ENCODE assay signal across 20 cellular contexts in the genomic region with DNA sequence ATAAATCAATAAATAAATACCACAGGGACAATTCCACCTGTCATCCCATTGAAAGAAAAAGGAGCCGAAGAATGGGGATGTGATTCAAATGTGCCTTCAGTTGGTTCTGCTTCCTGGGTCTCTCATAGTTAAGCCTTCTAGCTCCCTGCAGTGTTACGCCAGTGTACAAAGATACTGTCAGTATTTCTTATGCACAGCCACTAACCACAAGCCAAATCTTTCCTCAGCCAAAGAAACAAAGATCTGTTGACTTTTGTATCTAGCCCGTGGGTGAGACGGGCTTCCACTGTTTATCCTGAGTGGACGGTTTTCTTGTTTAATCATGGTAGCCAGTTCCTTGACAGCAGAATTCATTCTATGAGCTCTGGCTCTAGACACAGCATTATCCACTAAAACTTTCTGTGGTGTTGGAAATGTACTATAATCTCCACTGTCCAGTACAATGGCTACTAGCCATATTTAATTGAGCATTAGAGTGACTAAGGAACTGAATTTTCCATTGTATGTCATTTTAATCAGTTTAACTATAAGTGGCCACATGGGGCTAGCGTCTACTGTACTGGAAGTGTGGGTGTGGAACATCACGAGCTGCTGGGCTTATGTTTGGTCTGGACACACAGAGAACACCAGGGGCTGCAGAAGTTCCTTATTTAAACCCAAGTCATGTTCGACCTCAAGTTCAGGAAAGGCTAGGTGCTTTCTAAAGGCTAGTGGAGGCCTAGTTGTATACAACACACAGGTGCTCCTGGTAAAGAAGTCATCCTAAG.
DNase-seq lines count a peak whose midpoint lies in the region; ATAC-seq and TF ChIP-seq lines count a peak whose summit lies in the region.
"Had no signal": no experiment of that assay in that cellular context is flagged by ENCODE, and none has a peak within 500 bp of the region (broad histone marks: within the 10 kb centered on the region; RNA-seq: fewer than 3 reads in every experiment).

No MANE protein-coding gene starts in this region.

- no peaks in the 10 kb centered on the region for H3K9me3 ChIP-seq in neutrophil
- H3K9me3 ChIP-seq: MG63, SJSA1 had no signal

- ATAC-seq in GM19455 (IDR thresholded peaks at IDR 0.05; ENCODE audit: unreplicated experiment) (no peak), GM19452 (IDR thresholded peaks at IDR 0.05; ENCODE audit: unreplicated experiment) (no peak)
- ATAC-seq: T-cell had no signal

- H3K4me3 ChIP-seq in neutrophil (ENCODE audit: low read depth in 1 of 2, low read length in 1 of 2), result no peak overlapping the region
- H3K4me3 ChIP-seq: GM23248, MG63, SJSA1 had no signal

- H3K4me1 ChIP-seq in neutrophil (ENCODE audit: control insufficient read depth in 1 of 2, insufficient read depth in 1 of 2, low read depth in 1 of 2, low read length in 1 of 2), result peaks cover 62 to 67% of the 10 kb centered on the region in 2 experiments
- H3K4me1 ChIP-seq: SJSA1 had no signal

- H3K36me3 ChIP-seq in neutrophil, result no peaks in the 10 kb centered on the region
- H3K36me3 ChIP-seq: MG63, SJSA1 had no signal

- peak overlapping the region; percentile 73 for H3K27ac ChIP-seq in neutrophil
- H3K27ac ChIP-seq: GM23248, SJSA1 had no signal

- TF ChIP-seq CTCF in neutrophil (IDR thresholded peaks at IDR 0.05), result no peak

- H3K27me3 ChIP-seq in neutrophil, result no peaks in the 10 kb centered on the region
- H3K27me3 ChIP-seq: MG63 had no signal

- DNase-seq in Kasumi-1 (lab: John Stamatoyannopoulos, UW) (peak; percentile 50 to 59), OCI-M1 (lab: John Stamatoyannopoulos, UW) (peak; percentile 24), foreskin melanocyte (peak; percentile 36), kidney glomerular epithelial cell (lab: John Stamatoyannopoulos, UW) (no peak), NCI-H446 treated with DMSO at 0.1 percent for 48 hours (lab: John Stamatoyannopoulos, UW) (no peak)
- DNase-seq: ACHN; Calu3; CD4-positive, alpha-beta T cell; DMS79; GM23248; MG63; NCI-H1436; NCI-H2227 treated with DMSO at 0.1 percent for 48 hours; NCI-H82; RPMI8226 had no signal

Comparison
In these comparisons a context has a peak if more than half of its experiments do, and no peak if none do; other contexts are left out.
1. DNase-seq: peak in Kasumi-1 (2 of 2), OCI-M1 (single experiment) and foreskin melanocyte (single experiment); none in kidney glomerular epithelial cell (single experiment) and NCI-H446 treated with DMSO at 0.1 percent for 48 hours (single experiment).